In the genomic region with DNA sequence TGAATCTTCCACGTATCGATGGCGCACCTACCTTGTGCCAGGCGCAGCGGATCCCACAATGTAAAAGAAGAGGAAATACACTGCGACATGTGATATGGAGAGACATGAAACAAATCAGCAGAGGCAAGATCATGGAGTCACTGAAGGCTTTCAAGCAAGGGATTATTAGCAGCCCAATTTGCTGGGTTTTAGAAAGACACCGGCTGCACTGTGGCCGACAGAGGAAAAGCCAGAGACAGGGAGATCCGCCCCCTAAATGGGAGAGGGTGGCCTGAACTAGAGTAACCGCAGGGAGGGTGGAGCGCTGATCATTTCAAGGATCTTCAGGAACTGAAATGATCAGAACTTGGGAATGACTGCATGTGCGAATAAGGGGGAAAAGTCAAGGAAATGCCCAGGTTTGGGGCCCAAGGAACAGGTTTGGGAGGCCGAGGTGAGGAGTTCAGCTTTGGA, we compare ENCODE assay signal across 8 cellular contexts. TPM values are rescaled to one million over a fixed set of nuclear protein-coding genes. Genes with fewer than 3 reads are reported as not detected.
A peak's percentile ranks its signal among the peaks of the same experiment; 100 is the strongest.
DNase-seq lines count a peak whose midpoint lies in the region; ATAC-seq, FAIRE-seq and TF ChIP-seq lines count a peak whose summit lies in the region.

No MANE protein-coding gene starts in this region.

- H3K9me3 ChIP-seq in BLaER1 (peaks cover 10% of the 10 kb centered on the region; the same call in 1 of the 2 replicates), muscle layer of duodenum (ENCODE audit: control insufficient read depth in 1 of 2, low read length in 2 of 2) (no peaks in the 10 kb centered on the region)

- H3K4me3 ChIP-seq in BLaER1 (peak overlapping the region; percentile 93), KMS-11 (IDR thresholded peaks at IDR 0.05; ENCODE audit: insufficient read depth, low read depth, low read length) (no peak overlapping the region), bronchial epithelial cell (ENCODE audit: low read depth, low read length) (peak overlapping the region; percentile 96), muscle layer of duodenum (ENCODE audit: low read depth in 1 of 2, low read length in 2 of 2) (peak overlapping the region; percentile 98 to 99)

- H2AFZ ChIP-seq in KMS-11 (ENCODE audit: low read depth), result peak overlapping the region; percentile 76

- no peak for FAIRE-seq in bronchial epithelial cell (lab: Jason Lieb, UNC)

- DNase-seq in bronchial epithelial cell (ENCODE audit: low read depth) (no peak), amniotic stem cell (lab: John Stamatoyannopoulos, UW) (no peak), NCI-H1417 (lab: John Stamatoyannopoulos, UW) (no peak), NCI-H1436 treated with DMSO at 0.1 percent for 48 hours (lab: John Stamatoyannopoulos, UW) (no peak)

- TF ChIP-seq CTCF in KMS-11 (conservative IDR thresholded peaks at IDR 0.05; ENCODE audit: low read depth, low read length) (no peak), bronchial epithelial cell (IDR thresholded peaks at IDR 0.05; ENCODE audit: insufficient read depth, low read length, severe bottlenecking) (no peak)

- H3K27ac ChIP-seq in BLaER1, result peak overlapping the region; percentile 86
- peak overlapping the region; percentile 54; the same call in 1 of the 2 replicates for H3K27ac ChIP-seq in KMS-11
- peak overlapping the region; percentile 84 for H3K27ac ChIP-seq in muscle layer of duodenum (ENCODE audit: low read length)

- no peak for ATAC-seq in GM18520 (IDR thresholded peaks at IDR 0.05; ENCODE audit: unreplicated experiment)

- peak overlapping the region; percentile 91 for H3K4me2 ChIP-seq in BLaER1
- peak overlapping the region; percentile 74 for H3K4me2 ChIP-seq in KMS-11

- H3K9ac ChIP-seq in BLaER1 (peak overlapping the region; percentile 88), KMS-11 (peak overlapping the region; percentile 43; the same call in 1 of the 2 replicates)

- no peaks in the 10 kb centered on the region for H3K27me3 ChIP-seq in BLaER1
- H3K27me3 ChIP-seq in KMS-11 (ENCODE audit: insufficient read depth, low read depth), result no peaks in the 10 kb centered on the region
- no peaks in the 10 kb centered on the region for H3K27me3 ChIP-seq in bronchial epithelial cell (ENCODE audit: control insufficient read depth, insufficient read depth, low read length)
- no peaks in the 10 kb centered on the region for H3K27me3 ChIP-seq in muscle layer of duodenum (ENCODE audit: low read depth, low read length)

- H3K36me3 ChIP-seq in BLaER1 (peaks cover 58% of the 10 kb centered on the region), KMS-11 (ENCODE audit: insufficient read depth) (0 out of 2 replicates have a peak, but pooled peaks cover 4% of the 10 kb centered on the region), bronchial epithelial cell (ENCODE audit: control insufficient read depth, insufficient read depth, low read length) (peaks cover 2% of the 10 kb centered on the region), muscle layer of duodenum (ENCODE audit: control insufficient read depth in 1 of 2, insufficient read depth in 2 of 2, low read length in 2 of 2) (peaks cover 4 to 14% of the 10 kb centered on the region in 2 donors)

- H4K20me1 ChIP-seq in BLaER1, result 0 out of 2 replicates have a peak, but pooled peaks cover 12% of the 10 kb centered on the region
- no peaks in the 10 kb centered on the region for H4K20me1 ChIP-seq in KMS-11 (ENCODE audit: insufficient read depth)

- H3K79me2 ChIP-seq in KMS-11 (ENCODE audit: insufficient read depth, low read depth), result peaks cover 14% of the 10 kb centered on the region

- H3K4me1 ChIP-seq in BLaER1, result peaks cover 48% of the 10 kb centered on the region
- H3K4me1 ChIP-seq in KMS-11 (ENCODE audit: low read depth, poor library complexity, severe bottlenecking), result peaks cover 33% of the 10 kb centered on the region
- peaks cover 5 to 24% of the 10 kb centered on the region in 2 donors for H3K4me1 ChIP-seq in muscle layer of duodenum (ENCODE audit: control insufficient read depth in 1 of 2, insufficient read depth in 2 of 2, low read length in 2 of 2)

RNA-seq across cellular contexts. Expression of gene C15orf40, which starts 0.6 kb away (rescaled TPM):
- 5.5 and 12.8 TPM in 2 replicates for total RNA-seq in bronchial epithelial cell

RNA-seq across cellular contexts. Expression of gene RAMAC, which starts 26.1 kb away (rescaled TPM):
- total RNA-seq in bronchial epithelial cell, result 83.7 and 100 TPM in 2 replicates

RNA-seq across cellular contexts. Expression of gene BTBD1, which starts 55.0 kb away (rescaled TPM):
- total RNA-seq in bronchial epithelial cell, result 48.0 and 78.2 TPM in 2 replicates

RNA-seq across cellular contexts. Expression of gene HOMER2, which starts 59.5 kb away (rescaled TPM):
- 75.3 and 108 TPM in 2 replicates for total RNA-seq in bronchial epithelial cell
